Comparison of ENCODE assay signal across 8 cellular contexts in the genomic region with DNA sequence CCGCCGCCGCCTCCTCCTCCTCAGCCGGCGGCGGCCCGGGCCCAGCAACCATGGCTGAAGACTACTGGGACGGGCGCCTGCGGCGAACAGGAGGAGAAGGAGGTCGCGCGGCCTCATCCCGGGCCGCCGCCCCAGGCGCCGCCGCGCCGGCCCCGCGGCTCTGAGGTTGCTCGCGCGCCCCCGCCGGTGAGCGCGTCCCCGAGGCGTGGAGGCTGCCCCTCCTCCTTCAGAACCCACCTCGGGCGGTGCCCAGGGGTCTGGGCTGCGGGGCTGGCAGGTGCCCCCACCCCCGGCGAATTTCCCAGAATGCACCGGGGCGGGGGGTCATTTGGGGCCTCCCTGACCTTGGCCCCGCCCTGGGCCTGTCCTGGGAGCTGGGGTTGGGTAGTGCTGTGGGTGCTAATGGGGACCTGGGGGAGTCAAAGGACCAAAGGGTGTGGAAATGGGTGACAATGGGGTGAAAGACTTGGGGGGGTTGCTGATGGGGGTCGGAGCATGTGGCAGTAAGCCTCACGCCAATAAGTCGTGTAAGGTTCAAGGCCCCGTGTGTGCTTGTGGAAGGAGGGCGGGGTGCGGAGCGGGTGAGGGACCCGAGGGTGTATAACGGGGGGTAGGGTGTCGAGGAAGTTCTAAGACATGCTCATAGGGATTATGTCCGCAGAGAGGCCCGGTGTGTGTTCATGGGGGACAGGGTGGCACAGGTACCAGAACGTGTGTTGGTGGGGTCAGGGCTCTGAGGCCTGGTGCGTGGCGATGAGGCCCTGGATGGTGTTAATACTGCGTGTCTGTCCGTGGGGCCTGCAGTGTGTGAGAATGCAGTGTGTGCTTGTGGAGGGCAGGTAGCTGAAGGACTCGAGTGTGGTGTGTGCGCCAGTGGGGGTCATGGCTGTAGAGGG. TPM values are rescaled to one million over a fixed set of nuclear protein-coding genes. Genes with fewer than 3 reads are reported as not detected.
A peak's percentile ranks its signal among the peaks of the same experiment; 100 is the strongest.
DNase-seq lines count a peak whose midpoint lies in the region; ATAC-seq lines count a peak whose summit lies in the region.

No MANE protein-coding gene starts in this region.

- ATAC-seq in GM21786 (IDR thresholded peaks at IDR 0.05; ENCODE audit: unreplicated experiment), result no peak

- H3K9me3 ChIP-seq in BLaER1 treated with 17β-estradiol and CSF1 and Interleukin-3, amounts not matched to agents 10 nM and 100 nM (replicated peaks in 1 of 11), result no peaks in the 10 kb centered on the region
- H3K9me3 ChIP-seq in ectodermal cell (ENCODE audit: control insufficient read depth, low read length) (no peaks in the 10 kb centered on the region), mesodermal cell (ENCODE audit: control insufficient read depth, low read length) (no peaks in the 10 kb centered on the region)

- no peaks in the 10 kb centered on the region for H3K27me3 Mint-ChIP-seq in activated CD4-positive, alpha-beta T cell treated with anti-CD3 and anti-CD28 coated beads, Interleukin-2, amount 10 ng/mL, durations not matched to agents 24 days and 14 days

- H3K27ac ChIP-seq in BLaER1 treated with 17β-estradiol and CSF1 and Interleukin-3, amounts not matched to agents 10 nM and 100 nM, result peak overlapping the region; percentile 94 to 99 (median 97)
- H3K27ac ChIP-seq in ectodermal cell (ENCODE audit: insufficient read depth, low read depth, low read length, poor library complexity, severe bottlenecking) (peak overlapping the region; percentile 50), mesodermal cell (ENCODE audit: low read depth, low read length, severe bottlenecking) (peak overlapping the region; percentile 97)

- peak overlapping the region; percentile 92 for H3K4me3 Mint-ChIP-seq in activated CD4-positive, alpha-beta T cell treated with anti-CD3 and anti-CD28 coated beads, Interleukin-2, amount 10 ng/mL, durations not matched to agents 24 days and 14 days

- H4K20me1 ChIP-seq in BLaER1 treated with 17β-estradiol and CSF1 and Interleukin-3, amounts not matched to agents 10 nM and 100 nM, result peaks cover 80 to 88% (median 87%) of the 10 kb centered on the region in 11 experiments

- DNase-seq in HK-2 (ENCODE audit: unreplicated experiment) (peak; percentile 34), A172 (ENCODE audit: low spot score) (no peak)
- peak; percentile 87 for DNase-seq in activated CD4-positive, alpha-beta T cell treated with anti-CD3 and anti-CD28 coated beads, Interleukin-2, amount 10 ng/mL, durations not matched to agents 24 days and 14 days
- peak; percentile 48 for DNase-seq in stimulated activated naive CD4-positive, alpha-beta T cell treated with Interleukin-2 at 50 U/mL for 16 hours (lab: John Stamatoyannopoulos, UW)

- no peaks in the 10 kb centered on the region for H3K9me3 Mint-ChIP-seq in activated CD4-positive, alpha-beta T cell treated with anti-CD3 and anti-CD28 coated beads, Interleukin-2, amount 10 ng/mL, durations not matched to agents 24 days and 14 days

- intact Hi-C loops in activated CD4-positive, alpha-beta T cell treated with anti-CD3 and anti-CD28 coated beads, Interleukin-2, amount 10 ng/mL, durations not matched to agents 24 days and 14 days (cut with micrococcal nuclease), result loop anchor here (1.0 to 5.0 kb wide), 5 partner anchors 14 to 1698 kb away; a partner anchor contains a TSS

- peaks cover 0 to 39% (median 0%) of the 10 kb centered on the region in 11 experiments; a peak in 5 of 22 replicates for H3K27me3 ChIP-seq in BLaER1 treated with 17β-estradiol and CSF1 and Interleukin-3, amounts not matched to agents 10 nM and 100 nM
- no peaks in the 10 kb centered on the region for H3K27me3 ChIP-seq in ectodermal cell (ENCODE audit: control insufficient read depth, insufficient read depth, low read length, poor library complexity, severe bottlenecking)

- H3K4me1 ChIP-seq in BLaER1 treated with 17β-estradiol and CSF1 and Interleukin-3, amounts not matched to agents 10 nM and 100 nM, result peaks cover 41 to 64% (median 50%) of the 10 kb centered on the region in 10 experiments
- H3K4me1 ChIP-seq in ectodermal cell (ENCODE audit: control insufficient read depth, insufficient read depth, low read length) (no peaks in the 10 kb centered on the region), mesodermal cell (ENCODE audit: control insufficient read depth, insufficient read depth, low read length, poor library complexity, severe bottlenecking) (peaks cover 7% of the 10 kb centered on the region)

- peaks cover 36% of the 10 kb centered on the region for H3K4me1 Mint-ChIP-seq in activated CD4-positive, alpha-beta T cell treated with anti-CD3 and anti-CD28 coated beads, Interleukin-2, amount 10 ng/mL, durations not matched to agents 24 days and 14 days

- H3K36me3 Mint-ChIP-seq in activated CD4-positive, alpha-beta T cell treated with anti-CD3 and anti-CD28 coated beads, Interleukin-2, amount 10 ng/mL, durations not matched to agents 24 days and 14 days (ENCODE audit: low read depth), result peaks cover 49% of the 10 kb centered on the region

- peaks cover 31 to 57% (median 53%) of the 10 kb centered on the region in 11 experiments for H3K36me3 ChIP-seq in BLaER1 treated with 17β-estradiol and CSF1 and Interleukin-3, amounts not matched to agents 10 nM and 100 nM
- peaks cover 12% of the 10 kb centered on the region for H3K36me3 ChIP-seq in ectodermal cell (ENCODE audit: control insufficient read depth, insufficient read depth, low read length)
- H3K36me3 ChIP-seq in mesodermal cell (ENCODE audit: control insufficient read depth, insufficient read depth, low read length), result peaks cover 40% of the 10 kb centered on the region

- H3K4me3 ChIP-seq in BLaER1 treated with 17β-estradiol and CSF1 and Interleukin-3, amounts not matched to agents 10 nM and 100 nM, result peak overlapping the region; percentile 79 to 98 (median 95)
- peak overlapping the region; percentile 71 for H3K4me3 ChIP-seq in ectodermal cell (ENCODE audit: insufficient read depth, low read depth, low read length)
- H3K4me3 ChIP-seq in mesodermal cell (ENCODE audit: extremely low read depth, insufficient read depth, low read length, poor library complexity, severe bottlenecking), result peak overlapping the region; percentile 68

- H3K9ac ChIP-seq in BLaER1 treated with 17β-estradiol and CSF1 and Interleukin-3, amounts not matched to agents 10 nM and 100 nM, result peak overlapping the region; percentile 95 to 99 (median 98)

- peak overlapping the region; percentile 92 for H3K27ac Mint-ChIP-seq in activated CD4-positive, alpha-beta T cell treated with anti-CD3 and anti-CD28 coated beads, Interleukin-2, amount 10 ng/mL, durations not matched to agents 24 days and 14 days

- 4% methylated on average over 59 to 60 of the region's 60 CpGs for WGBS in ectodermal cell, 2 experiments
- WGBS in mesodermal cell (ENCODE audit: insufficient coverage in 2 of 2), 2 experiments, result 3 to 20% methylated on average over 1 to 12 of the region's 60 CpGs

- H3K4me2 ChIP-seq in BLaER1 treated with 17β-estradiol and CSF1 and Interleukin-3, amounts not matched to agents 10 nM and 100 nM, result peak overlapping the region; percentile 81 to 96 (median 93)

RNA-seq across cellular contexts. Expression of a gene that starts 0.7 kb away (rescaled TPM):
- 66.3 and 70.2 TPM in 2 replicates for total RNA-seq in activated CD4-positive, alpha-beta T cell treated with anti-CD3 and anti-CD28 coated beads, Interleukin-2, amount 10 ng/mL, durations not matched to agents 24 days and 14 days
- polyA plus RNA-seq in ectodermal cell (2013, experiment 1 of 4), result 145 TPM
- polyA plus RNA-seq in ectodermal cell (2013, experiment 2 of 4), result 150 TPM
- 139 TPM for polyA plus RNA-seq in ectodermal cell (2013, experiment 3 of 4)
- polyA plus RNA-seq in ectodermal cell (2013, experiment 4 of 4), result 151 TPM
- 145 TPM for polyA plus RNA-seq in mesodermal cell (2013, experiment 1 of 2)
- 121 TPM for polyA plus RNA-seq in mesodermal cell (2013, experiment 2 of 2)
- total RNA-seq in A172 (2014; rRNA removed; shearing (Covaris generic)), result 106 and 110 TPM in 2 replicates

RNA-seq across cellular contexts. Expression of a gene that starts 13.6 kb away (rescaled TPM):
- total RNA-seq in activated CD4-positive, alpha-beta T cell treated with anti-CD3 and anti-CD28 coated beads, Interleukin-2, amount 10 ng/mL, durations not matched to agents 24 days and 14 days, result 25.9 and 27.3 TPM in 2 replicates
- 124 TPM for polyA plus RNA-seq in ectodermal cell (2013, experiment 1 of 4)
- polyA plus RNA-seq in ectodermal cell (2013, experiment 2 of 4), result 138 TPM
- polyA plus RNA-seq in ectodermal cell (2013, experiment 3 of 4), result 102 TPM
- 108 TPM for polyA plus RNA-seq in ectodermal cell (2013, experiment 4 of 4)
- 90.5 TPM for polyA plus RNA-seq in mesodermal cell (2013, experiment 1 of 2)
- polyA plus RNA-seq in mesodermal cell (2013, experiment 2 of 2), result 83.1 TPM
- 21.1 and 29.8 TPM in 2 replicates for total RNA-seq in A172 (2014; rRNA removed; shearing (Covaris generic))

RNA-seq across cellular contexts. Expression of a gene that starts 25.5 kb away (rescaled TPM):
- total RNA-seq in activated CD4-positive, alpha-beta T cell treated with anti-CD3 and anti-CD28 coated beads, Interleukin-2, amount 10 ng/mL, durations not matched to agents 24 days and 14 days, result 233 and 246 TPM in 2 replicates
- polyA plus RNA-seq in ectodermal cell (2013, experiment 1 of 4), result 360 TPM
- polyA plus RNA-seq in ectodermal cell (2013, experiment 2 of 4), result 370 TPM
- 262 TPM for polyA plus RNA-seq in ectodermal cell (2013, experiment 3 of 4)
- polyA plus RNA-seq in ectodermal cell (2013, experiment 4 of 4), result 287 TPM
- polyA plus RNA-seq in mesodermal cell (2013, experiment 1 of 2), result 247 TPM
- 210 TPM for polyA plus RNA-seq in mesodermal cell (2013, experiment 2 of 2)
- 169 and 174 TPM in 2 replicates for total RNA-seq in A172 (2014; rRNA removed; shearing (Covaris generic))
